Comparison of ENCODE assay signal across 13 cellular contexts in genomic region chr3:192515661-192516040, GRCh38.
DNase-seq lines count a peak whose midpoint lies in the region; ATAC-seq and TF ChIP-seq lines count a peak whose summit lies in the region.
"Had no signal": no experiment of that assay in that cellular context is flagged by ENCODE, and none has a peak within 500 bp of the region (broad histone marks: within the 10 kb centered on the region; RNA-seq: fewer than 3 reads in every experiment).

No MANE protein-coding gene starts in this region.

- BruUV-seq in PC-9 (replicated peaks; lab: Mats Ljungman, UMichigan) = TSS peak; percentile 75

- H2AK5ac ChIP-seq in H9 (ENCODE audit: insufficient read length, low read length) = no peak overlapping the region

- H3K4ac ChIP-seq in H9 (ENCODE audit: low read depth, low read length) = no peak overlapping the region

- peak overlapping the region; percentile 82 for H3K4me3 ChIP-seq in PC-9

- no peak overlapping the region for H2BK20ac ChIP-seq in H9 (ENCODE audit: low read depth, low read length, poor library complexity, severe bottlenecking)

- H4K91ac ChIP-seq in H9 (ENCODE audit: insufficient read length, low read depth, low read length) = no peak overlapping the region

- H3K4me2 ChIP-seq in H9 (ENCODE audit: insufficient read depth, insufficient read length, low read length) (peak overlapping the region; percentile 98), PC-9 (peak overlapping the region; percentile 83)

- H4K5ac ChIP-seq in H9 (ENCODE audit: insufficient read length, low read depth, low read length) = no peak overlapping the region

- no peak overlapping the region for H2BK120ac ChIP-seq in H9 (ENCODE audit: low read depth, low read length, poor library complexity, severe bottlenecking)

- TF ChIP-seq CTCF in H9 (conservative IDR thresholded peaks at IDR 0.05) (no peak), PC-9 (conservative IDR thresholded peaks at IDR 0.05) (no peak), osteocyte (IDR thresholded peaks at IDR 0.05) (no peak), GM10266 (IDR thresholded peaks at IDR 0.05; ENCODE audit: control insufficient read depth, insufficient read depth, low read depth, missing control alignments) (no peak)

- H3K4me1 Mint-ChIP-seq in H9 (peaks cover 13 to 19% of the 10 kb centered on the region in 2 experiments), osteocyte (ENCODE audit: unreplicated experiment) (peaks cover 15% of the 10 kb centered on the region)

- H3T11ph ChIP-seq in H9 (ENCODE audit: low read length) = no peak overlapping the region

- H3K27me3 Mint-ChIP-seq in H9 (ENCODE audit: low read depth) (peaks cover 21% of the 10 kb centered on the region), osteocyte (ENCODE audit: unreplicated experiment) (peaks cover 38% of the 10 kb centered on the region)

- H4K8ac ChIP-seq in H9 (replicated peaks; ENCODE audit: insufficient read length, low read depth, low read length) = no peak overlapping the region

- intact Hi-C loops in PC-9 (cut with micrococcal nuclease; ENCODE audit: unreplicated experiment) = no loop called here
- intact Hi-C loops in left ventricle myocardium superior (cut with micrococcal nuclease) = no loop called here
- intact Hi-C loops in posterior vena cava (cut with DNase I) = no loop called here

- H4K20me1 ChIP-seq in H9 (ENCODE audit: control insufficient read depth, insufficient read depth, insufficient read length) (no peaks in the 10 kb centered on the region), PC-9 (ENCODE audit: insufficient read depth) (0 out of 2 replicates have a peak, but pooled peaks cover 2% of the 10 kb centered on the region)

- CTCF ChIA-PET in PC-9 (lab: Charles Lee) = interaction anchor here (0.6 kb wide), 1 partner anchor 1188 kb away, joined by 3 read pairs; no protein-coding TSS in a partner anchor

- peak overlapping the region in 2 of 3 experiments; percentile 70 to 91; a peak in 3 of 7 replicates for H3K27ac Mint-ChIP-seq in H9
- H3K27ac Mint-ChIP-seq in osteocyte (ENCODE audit: unreplicated experiment) = no peak overlapping the region
- H3K27ac Mint-ChIP-seq: CD4-positive, CD25-positive, alpha-beta regulatory T cell had no signal

- H3K4me1 ChIP-seq in H9 (ENCODE audit: insufficient read depth, low read length) (no peaks in the 10 kb centered on the region), PC-9 (replicated peaks; ENCODE audit: insufficient read depth) (peaks cover 10% of the 10 kb centered on the region)

- H3K9ac ChIP-seq in H9 (ENCODE audit: extremely low read depth, insufficient read length, low read length) = peak overlapping the region; percentile 42

- no peak overlapping the region for H3K14ac ChIP-seq in H9 (ENCODE audit: insufficient read depth, low read length)

- H3K27ac ChIP-seq in H9 (ENCODE audit: insufficient read length, low read depth, low read length) = no peak overlapping the region
- peak overlapping the region; percentile 58 for H3K27ac ChIP-seq in PC-9

- no CpG with 5 or more reads among the region's 10 CpGs for WGBS in H9 (ENCODE audit: extremely low coverage, insufficient read length, low lambda C conversion rate)

- H3K36me3 ChIP-seq in PC-9 (ENCODE audit: low read depth) = no peaks in the 10 kb centered on the region

- H3K18ac ChIP-seq in H9 (ENCODE audit: insufficient read length, low read depth, low read length) = no peak overlapping the region

- H2BK5ac ChIP-seq in H9 (ENCODE audit: insufficient read length, low read length) = no peak overlapping the region

- H3K4me3 Mint-ChIP-seq in H9 (peak overlapping the region; percentile 90 to 96), osteocyte (ENCODE audit: unreplicated experiment) (peak overlapping the region; percentile 53)
- H3K4me3 Mint-ChIP-seq: CD4-positive, CD25-positive, alpha-beta regulatory T cell had no signal

- no peaks in the 10 kb centered on the region for H3K79me1 ChIP-seq in H9 (ENCODE audit: insufficient read depth, low read depth, low read length, poor library complexity, severe bottlenecking)

- no peak overlapping the region for H3K56ac ChIP-seq in H9 (ENCODE audit: insufficient read length, low read depth, low read length)

- H3K23ac ChIP-seq in H9 (ENCODE audit: insufficient read length, low read depth, low read length) = no peak overlapping the region

- POLR2A ChIA-PET in PC-9 (lab: Charles Lee; ENCODE audit: unreplicated experiment) = interaction anchor here (0.6 to 0.8 kb wide), 3 partner anchors 9 to 1243 kb away, joined by 3 to 7 read pairs (median 6); no protein-coding TSS in a partner anchor

- peak; percentile 38 for ATAC-seq in left ventricle myocardium superior
- no peak for ATAC-seq in HG03095 (IDR thresholded peaks at IDR 0.05; ENCODE audit: unreplicated experiment)
- ATAC-seq: stimulated activated naive CD8-positive, alpha-beta T cell treated with anti-CD3 and anti-CD28 coated beads, Interleukin-15, Interleukin-2, amounts not matched to agents 100 U/mL and 50 U/mL, for 24 hours had no signal

- no peaks in the 10 kb centered on the region for H3K9me2 ChIP-seq in PC-9 (ENCODE audit: insufficient read depth)

- H3K36me3 Mint-ChIP-seq in H9 (ENCODE audit: insufficient read depth in 1 of 3, low read depth in 3 of 3) (no peaks in the 10 kb centered on the region), osteocyte (ENCODE audit: unreplicated experiment) (no peaks in the 10 kb centered on the region)
- H3K36me3 Mint-ChIP-seq: CD4-positive, CD25-positive, alpha-beta regulatory T cell had no signal

- H3K9me3 ChIP-seq in H9 (ENCODE audit: control insufficient read depth, low read depth, low read length) (no peaks in the 10 kb centered on the region), PC-9 (ENCODE audit: insufficient read depth, low read depth) (no peaks in the 10 kb centered on the region)

- H3K27me3 ChIP-seq in H9 (ENCODE audit: insufficient read depth, low read length) (no peaks in the 10 kb centered on the region), PC-9 (ENCODE audit: insufficient read depth, low read depth) (no peaks in the 10 kb centered on the region)

- H3K79me2 ChIP-seq in H9 (ENCODE audit: insufficient read depth, low read length) (no peaks in the 10 kb centered on the region), PC-9 (ENCODE audit: low read depth) (no peaks in the 10 kb centered on the region)

- H2AFZ ChIP-seq in H9 (ENCODE audit: low read length) (no peak overlapping the region), PC-9 (peak overlapping the region; percentile 93)

- peaks cover 0 to 3% of the 10 kb centered on the region in 2 experiments; a peak in 2 of 5 replicates for H3K9me3 Mint-ChIP-seq in H9
- peaks cover 3% of the 10 kb centered on the region for H3K9me3 Mint-ChIP-seq in osteocyte (ENCODE audit: unreplicated experiment)

- no peak overlapping the region for H2BK12ac ChIP-seq in H9 (ENCODE audit: insufficient read length, low read depth, low read length)

- no peaks in the 10 kb centered on the region for H3F3A ChIP-seq in PC-9 (ENCODE audit: insufficient read depth, low read depth)

- no peak overlapping the region for H2BK15ac ChIP-seq in H9 (ENCODE audit: low read depth, low read length)

- peaks cover 18% of the 10 kb centered on the region for H3K23me2 ChIP-seq in H9 (ENCODE audit: insufficient read length, low read depth, low read length, poor library complexity, severe bottlenecking)

- no peak for DNase-seq in H9
- peak in 1 of 2 experiments; percentile 67 for DNase-seq in PC-9
- DNase-seq in left ventricle myocardium superior = no peak
- DNase-seq in osteocyte (ENCODE audit: extremely low spot score, unreplicated experiment) = no peak
- DNase-seq in posterior vena cava (ENCODE audit: low spot score) = no peak
- no peak for DNase-seq in SIG-M5 treated with dmso at 0.1 percent for 504 hours (lab: John Stamatoyannopoulos, UW; ENCODE audit: unreplicated experiment)
- DNase-seq in GM10266 (ENCODE audit: extremely low spot score) = no peak
- DNase-seq: activated CD8-positive, alpha-beta memory T cell treated with anti-CD3 and anti-CD28 coated beads, Interleukin-2, amount 50 U/mL, for 48 hours; amniotic stem cell; CD4-positive, CD25-positive, alpha-beta regulatory T cell; stimulated activated CD4-positive, alpha-beta T cell treated with anti-CD3 and anti-CD28 coated beads, Interleukin-2, amount 100 ng/mL, for 48 hours; stimulated activated naive CD8-positive, alpha-beta T cell treated with anti-CD3 and anti-CD28 coated beads, Interleukin-15, Interleukin-2, amounts not matched to agents 100 U/mL and 50 U/mL, for 24 hours had no signal
